Comparison of ENCODE assay signal across 36 cellular contexts in the genomic region with DNA sequence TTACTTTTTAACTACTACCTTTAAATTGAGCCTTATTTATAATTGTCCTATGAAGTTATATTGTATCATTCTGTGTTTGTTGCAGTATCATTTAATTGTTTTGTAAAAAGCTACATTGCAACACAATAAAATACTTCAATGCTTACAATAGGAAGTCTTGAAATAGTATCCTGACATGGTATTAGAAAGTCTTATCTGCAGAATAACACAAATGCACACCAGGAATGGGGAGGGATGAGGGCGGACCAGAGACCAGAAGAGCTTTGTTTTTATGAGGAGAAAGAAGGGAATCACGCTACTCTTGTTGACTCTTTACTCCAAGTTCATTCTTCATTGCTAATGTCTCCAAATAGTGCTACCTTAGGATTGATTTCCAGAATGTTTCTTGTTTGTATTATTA.
"Had no signal": no experiment of that assay in that cellular context is flagged by ENCODE, and none has a peak within 500 bp of the region (broad histone marks: within the 10 kb centered on the region; RNA-seq: fewer than 3 reads in every experiment).

No MANE protein-coding gene starts in this region.

- H3K9me3 ChIP-seq: adrenal gland, Peyer's patch, SJSA1, SK-N-SH had no signal

- H3K4me1 Mint-ChIP-seq: activated B cell treated with CpG ODN at 0.5 μM for 24 hours; activated CD8-positive, alpha-beta memory T cell treated with anti-CD3 and anti-CD28 coated beads, Interleukin-2, amount 10 ng/mL, durations not matched to agents 7 days and 5 days had no signal

- H3K4me3 Mint-ChIP-seq: activated B cell treated with CpG ODN at 0.5 μM for 24 hours; activated CD4-positive, alpha-beta memory T cell treated with anti-CD3 and anti-CD28 coated beads for 36 hours; activated CD8-positive, alpha-beta memory T cell treated with anti-CD3 and anti-CD28 coated beads, Interleukin-2, amount 10 ng/mL, durations not matched to agents 7 days and 5 days; activated naive CD8-positive, alpha-beta T cell treated with anti-CD3 and anti-CD28 coated beads, Interleukin-2, amount 10 ng/mL, durations not matched to agents 7 days and 5 days; brain; T-helper 1 cell treated with Interleukin-12 subunit alpha and Interleukin-12 subunit beta and Interleukin-4 antibody, amounts not matched to agents 30 μg/mL and 1 μg/mL, for 36 hours; T-helper 2 cell treated with Interferon-gamma antibody and Interleukin-4, amounts not matched to agents 5 μg/mL and 100 μg/mL, for 36 hours had no signal

- H3K4me1 ChIP-seq: adrenal gland, Peyer's patch had no signal

- H3K27me3 ChIP-seq: adrenal gland, Peyer's patch, SJSA1 had no signal

- H3K9ac ChIP-seq: SK-N-SH had no signal

- H3K27me3 Mint-ChIP-seq: activated B cell treated with CpG ODN at 0.5 μM for 24 hours; activated CD4-positive, alpha-beta memory T cell treated with anti-CD3 and anti-CD28 coated beads for 36 hours; activated CD8-positive, alpha-beta memory T cell treated with anti-CD3 and anti-CD28 coated beads, Interleukin-2, amount 10 ng/mL, durations not matched to agents 7 days and 5 days; activated naive CD8-positive, alpha-beta T cell treated with anti-CD3 and anti-CD28 coated beads, Interleukin-2, amount 10 ng/mL, durations not matched to agents 7 days and 5 days; brain had no signal

- H3K27ac Mint-ChIP-seq: activated B cell treated with CpG ODN at 0.5 μM for 24 hours; activated CD4-positive, alpha-beta memory T cell treated with anti-CD3 and anti-CD28 coated beads for 36 hours; activated CD8-positive, alpha-beta memory T cell treated with anti-CD3 and anti-CD28 coated beads, Interleukin-2, amount 10 ng/mL, durations not matched to agents 7 days and 5 days; activated naive CD8-positive, alpha-beta T cell treated with anti-CD3 and anti-CD28 coated beads, Interleukin-2, amount 10 ng/mL, durations not matched to agents 7 days and 5 days; brain; T-helper 1 cell treated with Interleukin-12 subunit alpha and Interleukin-12 subunit beta and Interleukin-4 antibody, amounts not matched to agents 30 μg/mL and 1 μg/mL, for 36 hours; T-helper 2 cell treated with Interferon-gamma antibody and Interleukin-4, amounts not matched to agents 5 μg/mL and 100 μg/mL, for 36 hours had no signal

- DNase-seq: activated B cell treated with CpG ODN at 0.5 μM for 24 hours; activated CD4-positive, alpha-beta memory T cell treated with anti-CD3 and anti-CD28 coated beads for 36 hours; activated CD4-positive, alpha-beta T cell treated with anti-CD3 and anti-CD28 coated beads for 4 hours; activated CD4-positive, alpha-beta T cell treated with anti-CD3 and anti-CD28 coated beads, Interleukin-2, amount 50 U/mL, for 1 hour; activated CD4-positive, CD25-positive, alpha-beta regulatory T cell treated with anti-CD3 and anti-CD28 coated beads, Interleukin-2, amount 50 U/mL, for 72 hours; activated CD8-positive, alpha-beta memory T cell treated with anti-CD3 and anti-CD28 coated beads for 24 hours; activated CD8-positive, alpha-beta memory T cell treated with anti-CD3 and anti-CD28 coated beads, Interleukin-2, amount 10 ng/mL, durations not matched to agents 7 days and 5 days; activated CD8-positive, alpha-beta memory T cell treated with anti-CD3 and anti-CD28 coated beads, Interleukin-2, amount 50 U/mL, for 48 hours; activated effector memory CD4-positive, alpha-beta T cell treated with Interleukin-2 at 50 U/mL for 16 hours; activated naive CD4-positive, alpha-beta T cell treated with anti-CD3 and anti-CD28 coated beads, Interleukin-2, amount 50 U/mL, for 16 hours; activated naive CD8-positive, alpha-beta T cell treated with anti-CD3 and anti-CD28 coated beads, Interleukin-2, amount 10 ng/mL, durations not matched to agents 7 days and 5 days; activated T-cell treated with anti-CD3 and anti-CD28 coated beads, Interleukin-2, amount 50 U/mL, for 48 hours; adrenal gland; central memory CD4-positive, alpha-beta T cell; NCI-H1092 treated with DMSO at 0.1 percent for 48 hours; NCI-H1417; NCI-H146; NCI-H187; NCI-H2029 treated with DMSO at 0.1 percent for 48 hours; NCI-H2107; NCI-H2171 treated with DMSO at 0.1 percent for 48 hours; NCI-H2227 treated with DMSO at 0.1 percent for 48 hours; NCI-H446 treated with DMSO at 0.1 percent for 48 hours; NCI-H524; NCI-H69; NK-92 treated with Interleukin-12 subunit alpha and Interleukin-12 subunit beta, amount 100 ng/mL, for 24 hours; PC-3; Peyer's patch; RPMI8226; SHP77 treated with DMSO at 0.1 percent for 48 hours; SK-N-SH had no signal

- H3K36me3 ChIP-seq: adrenal gland had no signal

- H3K4me3 ChIP-seq: adrenal gland, K562, Peyer's patch, SJSA1 had no signal

- H3K9me3 Mint-ChIP-seq: activated B cell treated with CpG ODN at 0.5 μM for 24 hours; activated CD4-positive, alpha-beta memory T cell treated with anti-CD3 and anti-CD28 coated beads for 36 hours; activated naive CD8-positive, alpha-beta T cell treated with anti-CD3 and anti-CD28 coated beads, Interleukin-2, amount 10 ng/mL, durations not matched to agents 7 days and 5 days; brain; T-helper 1 cell treated with Interleukin-12 subunit alpha and Interleukin-12 subunit beta and Interleukin-4 antibody, amounts not matched to agents 30 μg/mL and 1 μg/mL, for 36 hours; T-helper 2 cell treated with Interferon-gamma antibody and Interleukin-4, amounts not matched to agents 5 μg/mL and 100 μg/mL, for 36 hours had no signal
